8 cellular contexts compared by ENCODE assay signal in the genomic region with DNA sequence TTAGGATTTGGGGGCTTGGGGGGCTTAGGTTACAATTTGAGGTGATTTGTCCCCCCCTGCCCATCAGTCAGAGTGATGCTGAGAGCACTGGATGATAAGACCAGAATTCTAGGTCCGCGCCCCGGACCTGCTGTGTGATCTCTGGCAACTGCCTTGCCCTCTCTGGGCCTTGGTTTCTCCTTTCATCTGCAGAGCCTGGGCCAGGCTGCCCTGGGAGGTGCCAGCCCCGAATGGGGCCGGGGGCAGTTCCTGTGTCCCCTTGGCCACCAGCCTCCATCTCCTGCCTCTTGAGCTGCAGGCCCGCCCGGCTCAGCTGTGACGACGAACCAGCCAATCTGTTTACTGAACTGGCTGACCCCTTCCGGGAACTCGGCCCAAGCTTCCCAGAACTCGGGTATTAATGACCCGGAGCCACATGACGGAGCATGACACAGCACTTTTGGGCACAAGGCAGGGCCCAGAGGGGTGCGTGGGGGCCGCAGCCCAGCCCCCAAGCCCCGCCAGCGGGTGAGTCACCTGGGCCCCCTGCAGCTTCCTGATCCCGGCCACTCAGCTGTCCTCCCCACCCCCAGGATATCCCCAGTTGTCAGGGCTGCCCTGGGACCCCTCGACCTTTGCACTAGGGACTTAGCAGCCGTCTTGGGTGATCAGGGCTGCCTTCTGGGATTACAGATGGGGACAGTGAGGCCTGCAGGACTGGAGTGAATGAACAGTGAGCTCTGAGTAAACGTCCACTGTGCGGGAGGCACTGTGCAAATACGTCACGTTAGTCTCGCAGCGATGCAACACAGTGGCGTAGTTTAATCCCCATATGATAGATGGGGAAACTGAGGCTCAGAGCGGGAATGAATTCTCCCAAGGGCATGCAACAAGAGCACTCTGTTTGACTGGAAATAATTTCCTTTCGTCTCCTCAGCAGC.
DNase-seq lines count a peak whose midpoint lies in the region; ATAC-seq and TF ChIP-seq lines count a peak whose summit lies in the region.

No MANE protein-coding gene starts in this region.

- no peaks in the 10 kb centered on the region; a peak in 1 of 5 replicates for H3K9me3 Mint-ChIP-seq in H9

- H3K27me3 ChIP-seq in H9 (ENCODE audit: insufficient read depth, low read length) (no peaks in the 10 kb centered on the region), duodenal mucosa (ENCODE audit: control insufficient read depth in 1 of 2, insufficient read depth in 2 of 2, low read length in 2 of 2) (no peaks in the 10 kb centered on the region), mesendoderm (ENCODE audit: insufficient read depth, low read length, poor library complexity) (no peaks in the 10 kb centered on the region), subcutaneous abdominal adipose tissue (ENCODE audit: control insufficient read depth in 5 of 5, insufficient read depth in 4 of 5, low read length in 5 of 5) (no peaks in the 10 kb centered on the region)

- no peaks in the 10 kb centered on the region for H3K36me3 Mint-ChIP-seq in H9 (ENCODE audit: insufficient read depth in 1 of 3, low read depth in 3 of 3)

- H2BK5ac ChIP-seq in H9 (ENCODE audit: insufficient read length, low read length), result no peak overlapping the region
- H2BK5ac ChIP-seq in mesendoderm (ENCODE audit: low read length), result no peak overlapping the region

- no peak for TF ChIP-seq CTCF in H9 (conservative IDR thresholded peaks at IDR 0.05)
- no peak for TF ChIP-seq CTCF in RWPE1 (conservative IDR thresholded peaks at IDR 0.05; ENCODE audit: low read depth)

- H3K18ac ChIP-seq in H9 (ENCODE audit: insufficient read length, low read depth, low read length) (no peak overlapping the region), mesendoderm (ENCODE audit: low read length) (no peak overlapping the region)

- no peak overlapping the region for H2BK120ac ChIP-seq in H9 (ENCODE audit: low read depth, low read length, poor library complexity, severe bottlenecking)
- no peak overlapping the region for H2BK120ac ChIP-seq in mesendoderm (ENCODE audit: low read depth, low read length)

- DNase-seq in H9 (peak; percentile 58), RWPE1 (ENCODE audit: low spot score) (peak; percentile 85), mesendoderm (peak; percentile 86), NCI-H1105 (lab: John Stamatoyannopoulos, UW) (no peak)

- no peaks in the 10 kb centered on the region for H3K79me1 ChIP-seq in H9 (ENCODE audit: insufficient read depth, low read depth, low read length, poor library complexity, severe bottlenecking)
- H3K79me1 ChIP-seq in mesendoderm (ENCODE audit: low read length), result no peaks in the 10 kb centered on the region

- H3K27me3 Mint-ChIP-seq in H9 (ENCODE audit: low read depth), result peaks cover 7% of the 10 kb centered on the region

- no peaks in the 10 kb centered on the region for H3K23me2 ChIP-seq in H9 (ENCODE audit: insufficient read length, low read depth, low read length, poor library complexity, severe bottlenecking)

- no CpG with 5 or more reads among the region's 30 CpGs for WGBS in H9 (ENCODE audit: extremely low coverage, insufficient read length, low lambda C conversion rate)
- WGBS in mesendoderm (ENCODE audit: extremely low coverage, insufficient coverage, low lambda C conversion rate), result no CpG with 5 or more reads among the region's 30 CpGs

- H3K27ac ChIP-seq in H9 (ENCODE audit: insufficient read length, low read depth, low read length), result no peak overlapping the region
- peak overlapping the region; percentile 80 for H3K27ac ChIP-seq in RWPE1
- peak overlapping the region; percentile 54 for H3K27ac ChIP-seq in duodenal mucosa (ENCODE audit: low read depth, low read length)
- no peak overlapping the region for H3K27ac ChIP-seq in mesendoderm (ENCODE audit: low read depth, low read length)
- H3K27ac ChIP-seq in subcutaneous abdominal adipose tissue (ENCODE audit: low read depth, low read length), result peak overlapping the region; percentile 88

- H3K4ac ChIP-seq in H9 (ENCODE audit: low read depth, low read length) (no peak overlapping the region), mesendoderm (ENCODE audit: low read depth, low read length) (no peak overlapping the region)

- H3K4me1 ChIP-seq in H9 (ENCODE audit: insufficient read depth, low read length) (no peaks in the 10 kb centered on the region), duodenal mucosa (ENCODE audit: control insufficient read depth in 1 of 2, insufficient read depth in 2 of 2, low read length in 2 of 2) (peaks cover 17 to 18% of the 10 kb centered on the region in 2 donors), mesendoderm (ENCODE audit: control insufficient read depth, low read depth, low read length) (no peaks in the 10 kb centered on the region), subcutaneous abdominal adipose tissue (ENCODE audit: control insufficient read depth in 5 of 5, insufficient read depth in 5 of 5, low read length in 5 of 5) (peaks cover 8 to 69% (median 34%) of the 10 kb centered on the region in 5 donors)

- peak overlapping the region in 1 of 2 donors; percentile 26 for H3K4me3 ChIP-seq in duodenal mucosa (ENCODE audit: low read depth in 1 of 2, low read length in 2 of 2)
- H3K4me3 ChIP-seq in mesendoderm (ENCODE audit: low read length), result no peak overlapping the region
- no peak overlapping the region for H3K4me3 ChIP-seq in subcutaneous abdominal adipose tissue (ENCODE audit: low read depth in 1 of 5, low read length in 5 of 5)

- no peaks in the 10 kb centered on the region for H3K9me3 ChIP-seq in H9 (ENCODE audit: control insufficient read depth, low read depth, low read length)
- no peaks in the 10 kb centered on the region for H3K9me3 ChIP-seq in duodenal mucosa (ENCODE audit: control insufficient read depth in 1 of 2, low read length in 2 of 2)
- H3K9me3 ChIP-seq in subcutaneous abdominal adipose tissue (ENCODE audit: control insufficient read depth in 5 of 5, low read length in 5 of 5), result no peaks in the 10 kb centered on the region

- H2AFZ ChIP-seq in H9 (ENCODE audit: low read length), result no peak overlapping the region

- H3K23ac ChIP-seq in H9 (ENCODE audit: insufficient read length, low read depth, low read length) (no peak overlapping the region), mesendoderm (ENCODE audit: low read length) (no peak overlapping the region)

- peaks cover 0 to 3% of the 10 kb centered on the region in 2 experiments; a peak in 1 of 4 replicates for H3K4me1 Mint-ChIP-seq in H9

- H2AK5ac ChIP-seq in H9 (ENCODE audit: insufficient read length, low read length) (no peak overlapping the region), mesendoderm (ENCODE audit: low read length) (no peak overlapping the region)

- no peak overlapping the region for H3K4me3 Mint-ChIP-seq in H9

- no peak overlapping the region for H2BK20ac ChIP-seq in H9 (ENCODE audit: low read depth, low read length, poor library complexity, severe bottlenecking)

- POLR2A ChIA-PET in RWPE1 (lab: Yijun Ruan, JAX; ENCODE audit: low non-redundant PET), result interaction anchor here (0.5 to 0.6 kb wide), 2 partner anchors 28 to 37 kb away, joined by 4 read pairs; no protein-coding TSS in a partner anchor

- H4K8ac ChIP-seq in H9 (replicated peaks; ENCODE audit: insufficient read length, low read depth, low read length) (no peak overlapping the region), mesendoderm (ENCODE audit: low read depth, low read length) (no peak overlapping the region)

- H3K9ac ChIP-seq in H9 (ENCODE audit: extremely low read depth, insufficient read length, low read length) (no peak overlapping the region), duodenal mucosa (ENCODE audit: low read depth in 1 of 2, low read length in 2 of 2) (no peak overlapping the region), mesendoderm (ENCODE audit: low read length) (no peak overlapping the region), subcutaneous abdominal adipose tissue (ENCODE audit: low read length in 5 of 5) (peak overlapping the region in 4 of 5 donors; percentile 16 to 63 (median 52))

- H3K27ac Mint-ChIP-seq in H9, result 0 out of 7 replicates have a peak overlapping the region, but pooled peaks of 1 of the 3 experiments have one; percentile 18

- H2BK15ac ChIP-seq in H9 (ENCODE audit: low read depth, low read length) (no peak overlapping the region), mesendoderm (replicated peaks; ENCODE audit: low read depth) (no peak overlapping the region)

- no peak overlapping the region for H2BK12ac ChIP-seq in H9 (ENCODE audit: insufficient read length, low read depth, low read length)

- H4K5ac ChIP-seq in H9 (ENCODE audit: insufficient read length, low read depth, low read length), result no peak overlapping the region
- H4K5ac ChIP-seq in mesendoderm (ENCODE audit: low read length), result no peak overlapping the region

- ATAC-seq in HG03469 (IDR thresholded peaks at IDR 0.05; ENCODE audit: unreplicated experiment) (no peak), HG03521 (IDR thresholded peaks at IDR 0.05; ENCODE audit: unreplicated experiment) (no peak)

- no peak overlapping the region for H3T11ph ChIP-seq in H9 (ENCODE audit: low read length)

- H3K4me2 ChIP-seq in H9 (ENCODE audit: insufficient read depth, insufficient read length, low read length) (no peak overlapping the region), mesendoderm (ENCODE audit: low read length) (no peak overlapping the region)

- no peaks in the 10 kb centered on the region for H3K79me2 ChIP-seq in H9 (ENCODE audit: insufficient read depth, low read length)
- no peaks in the 10 kb centered on the region for H3K79me2 ChIP-seq in mesendoderm (ENCODE audit: control insufficient read depth, insufficient read depth, low read length)

- H4K91ac ChIP-seq in H9 (ENCODE audit: insufficient read length, low read depth, low read length), result no peak overlapping the region

- CTCF ChIA-PET in RWPE1 (lab: Yijun Ruan, JAX), result interaction anchor here (0.5 to 1.1 kb wide), 4 partner anchors 10 to 469 kb away, joined by 3 to 6 read pairs (median 3); no protein-coding TSS in a partner anchor

- H3K56ac ChIP-seq in H9 (ENCODE audit: insufficient read length, low read depth, low read length), result no peak overlapping the region
- H3K56ac ChIP-seq in mesendoderm (ENCODE audit: low read length), result peak overlapping the region; percentile 1

- no peaks in the 10 kb centered on the region for H4K20me1 ChIP-seq in H9 (ENCODE audit: control insufficient read depth, insufficient read depth, insufficient read length)

- H3K36me3 ChIP-seq in duodenal mucosa (ENCODE audit: control insufficient read depth in 1 of 2, insufficient read depth in 2 of 2, low read length in 2 of 2) (no peaks in the 10 kb centered on the region), mesendoderm (ENCODE audit: control insufficient read depth, insufficient read depth, low read length) (no peaks in the 10 kb centered on the region), subcutaneous abdominal adipose tissue (ENCODE audit: control insufficient read depth in 5 of 5, insufficient read depth in 5 of 5, low read length in 5 of 5) (no peaks in the 10 kb centered on the region)

- H3K14ac ChIP-seq in H9 (ENCODE audit: insufficient read depth, low read length), result no peak overlapping the region

Comparison
In these comparisons a context has a peak if more than half of its experiments do, and no peak if none do; other contexts are left out.
1. H3K27ac ChIP-seq: peak in RWPE1 (single experiment), duodenal mucosa (single experiment) and subcutaneous abdominal adipose tissue (single experiment); none in H9 (single experiment) and mesendoderm (single experiment).
2. H3K9ac ChIP-seq: peak in subcutaneous abdominal adipose tissue (4 of 5); none in H9 (single experiment), duodenal mucosa (0 of 2) and mesendoderm (single experiment).